In the genomic region with DNA sequence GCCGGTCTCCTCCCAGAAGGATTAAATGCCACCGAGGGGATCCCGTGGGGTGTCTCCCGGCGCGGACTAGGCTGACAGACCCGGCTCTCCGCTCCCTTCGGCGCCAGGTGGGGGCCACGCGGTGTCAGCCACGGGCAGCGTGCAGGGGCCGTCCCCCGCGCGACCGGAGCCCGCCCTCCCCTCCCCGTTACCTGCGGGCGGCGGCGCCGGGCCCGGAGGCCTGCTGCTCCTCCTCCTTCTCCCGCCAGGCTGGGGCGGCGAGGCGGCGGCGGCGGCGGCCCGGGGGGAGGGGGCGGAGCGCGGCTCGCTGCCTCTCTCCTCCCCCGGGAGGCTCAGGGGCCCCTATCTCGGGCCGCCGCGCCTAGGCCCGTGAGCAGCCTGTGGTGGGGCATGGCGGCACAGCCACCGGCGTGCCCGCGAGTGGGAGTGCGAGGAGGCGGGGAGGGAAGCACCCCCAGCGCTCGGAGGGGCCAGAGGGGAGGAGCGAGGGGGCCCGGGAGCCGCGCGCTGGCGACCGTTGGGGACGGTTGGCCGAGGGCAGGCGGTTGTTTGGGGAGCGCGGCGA, we compare ENCODE assay signal across 8 cellular contexts. TPM values are rescaled to one million over a fixed set of nuclear protein-coding genes. Genes with fewer than 3 reads are reported as not detected.
DNase-seq lines count a peak whose midpoint lies in the region; ATAC-seq, FAIRE-seq and TF ChIP-seq lines count a peak whose summit lies in the region.

No MANE protein-coding gene starts in this region.

- peak; percentile 53 for ATAC-seq in GM21529 (IDR thresholded peaks at IDR 0.05; ENCODE audit: unreplicated experiment)
- peak; percentile 88 for ATAC-seq in K562

- TF ChIP-seq CTCF in K562 (IDR thresholded peaks at IDR 0.05 in 2 of 3, conservative IDR thresholded peaks at IDR 0.05 in 1 of 3; ENCODE audit: insufficient read depth in 2 of 3, low read depth in 1 of 3, low read length in 3 of 3) = no peak

- 0 out of 2 replicates have a peak, but pooled peaks cover 2% of the 10 kb centered on the region for H4K20me1 ChIP-seq in K562 (replicated peaks; ENCODE audit: control insufficient read depth, insufficient read depth, low read length)

- WGBS in K562 (ENCODE audit: insufficient coverage, low coverage, missing lambda C conversion rate) = 0% methylated on average over 9 of the region's 68 CpGs
- 0% methylated on average over 14 to 68 of the region's 68 CpGs for WGBS in small intestine, 3 donors

- DNase-seq in G401 (ENCODE audit: low spot score) (peak; percentile 67), T-helper 9 cell (peak; percentile 60), K562 (ENCODE audit: extremely low read depth in 1 of 4, low spot score in 3 of 4) (peak; percentile 79 to 92 (median 82)), small intestine (peak; percentile 75), NCI-H1694 (lab: John Stamatoyannopoulos, UW) (no peak)

- H3K9me1 ChIP-seq in K562 (ENCODE audit: control insufficient read depth, insufficient read depth, low read length) = no peaks in the 10 kb centered on the region

- H3K4me2 ChIP-seq in K562 (ENCODE audit: insufficient read depth, low read length) = peak overlapping the region; percentile 82

- TF ChIP-seq EP300 in K562 (IDR thresholded peaks at IDR 0.05; ENCODE audit: low read length) = no peak

- peak overlapping the region; percentile 94 for H3K27ac ChIP-seq in K562 (ENCODE audit: extremely low read depth, low read depth, low read length)
- no peak overlapping the region for H3K27ac ChIP-seq in iPS-20b (ENCODE audit: low read length)
- peak overlapping the region; percentile 94 to 96 for H3K27ac ChIP-seq in small intestine (ENCODE audit: low read depth in 1 of 2, low read length in 1 of 2)

- H3K27me3 Mint-ChIP-seq in IgD-negative memory B cell = peaks cover 3% of the 10 kb centered on the region

- TF ChIP-seq POLR2A in K562 (conservative IDR thresholded peaks at IDR 0.05) = peak; percentile 74

- H3K4me1 Mint-ChIP-seq in IgD-negative memory B cell = peaks cover 24 to 26% (median 24%) of the 10 kb centered on the region in 3 donors

- no peaks in the 10 kb centered on the region for H3K36me3 ChIP-seq in K562 (ENCODE audit: control insufficient read depth, insufficient read depth, low read length)
- H3K36me3 ChIP-seq in iPS-20b (ENCODE audit: insufficient read depth, low read depth, low read length) = peaks cover 1% of the 10 kb centered on the region; the same call in 1 of the 2 replicates
- H3K36me3 ChIP-seq in small intestine (ENCODE audit: control insufficient read depth in 2 of 2, insufficient read depth in 2 of 2, low read length in 2 of 2) = no peaks in the 10 kb centered on the region

- no peaks in the 10 kb centered on the region for H3K9me3 Mint-ChIP-seq in IgD-negative memory B cell

- intact Hi-C loops in K562 (cut with micrococcal nuclease) = no loop called here

- TF ChIP-seq RAD21 in K562 (CRISPR knock-in tag; conservative IDR thresholded peaks at IDR 0.05 in 1 of 2, IDR thresholded peaks at IDR 0.05 in 1 of 2) = no peak

- H3K4me3 Mint-ChIP-seq in IgD-negative memory B cell = peak overlapping the region; percentile 90 to 97 (median 94)

- no TSS peak for BruUV-seq in K562 (replicated peaks; lab: Mats Ljungman, UMichigan)

- H3K9me3 ChIP-seq in K562 (replicated peaks; ENCODE audit: control insufficient read depth, insufficient read depth, low read depth, low read length) (no peaks in the 10 kb centered on the region), iPS-20b (ENCODE audit: insufficient read depth, low read depth, low read length) (no peaks in the 10 kb centered on the region), small intestine (ENCODE audit: control insufficient read depth, low read depth) (no peaks in the 10 kb centered on the region)

- H3K27ac Mint-ChIP-seq in IgD-negative memory B cell = peak overlapping the region; percentile 70 to 96 (median 94)

- CTCF ChIA-PET in K562 (lab: Yijun Ruan, JAX; ENCODE audit: low intra/inter-chr PET ratio) = interaction anchor here (0.6 kb wide), 1 partner anchor 36 kb away, joined by 3 read pairs; no protein-coding TSS in a partner anchor

- peak overlapping the region; percentile 81 for H3K4me3 ChIP-seq in K562
- peak overlapping the region; percentile 92 for H3K4me3 ChIP-seq in iPS-20b (ENCODE audit: low read length)
- peak overlapping the region; percentile 64 to 97 for H3K4me3 ChIP-seq in small intestine (ENCODE audit: low read depth in 1 of 2, low read length in 2 of 2)

- H3K27me3 ChIP-seq in K562 (ENCODE audit: control insufficient read depth in 2 of 2, insufficient read depth in 2 of 2, low read length in 2 of 2) (no peaks in the 10 kb centered on the region), iPS-20b (ENCODE audit: insufficient read depth, low read length) (no peaks in the 10 kb centered on the region), small intestine (ENCODE audit: control insufficient read depth in 2 of 2, insufficient read depth in 2 of 2, low read length in 2 of 2) (no peaks in the 10 kb centered on the region)

- peaks cover 47% of the 10 kb centered on the region for H3K79me2 ChIP-seq in K562 (ENCODE audit: control insufficient read depth, insufficient read depth, low read length)

- in situ Hi-C loops in G401 (cut with HindIII; ENCODE audit: low sequenced_read_pairs) (no loop called here), K562 (cut with MboI) (no loop called here)

- H3K4me1 ChIP-seq in K562 (replicated peaks in 1 of 2; ENCODE audit: control insufficient read depth in 2 of 2, insufficient read depth in 2 of 2, low read length in 2 of 2) (peaks cover 12 to 33% of the 10 kb centered on the region in 2 experiments), iPS-20b (ENCODE audit: insufficient read depth, low read length) (peaks cover 30% of the 10 kb centered on the region), small intestine (ENCODE audit: control insufficient read depth in 2 of 2, insufficient read depth in 1 of 2, low read depth in 1 of 2, low read length in 1 of 2) (peaks cover 0 to 3% of the 10 kb centered on the region in 2 donors)

- peak overlapping the region; percentile 81 for H2AFZ ChIP-seq in K562 (ENCODE audit: low read depth, low read length)

- no peaks in the 10 kb centered on the region for H3K36me3 Mint-ChIP-seq in IgD-negative memory B cell

- FAIRE-seq in K562 (lab: Jason Lieb, UNC) = no peak
- FAIRE-seq in small intestine (lab: Jason Lieb, UNC) = no peak

- POLR2A ChIA-PET in K562 (lab: Yijun Ruan, JAX) = no interaction called here

- H3K9ac ChIP-seq in K562 (ENCODE audit: insufficient read depth in 1 of 2, low read depth in 2 of 2, low read length in 2 of 2) (peak overlapping the region; percentile 81 to 95), iPS-20b (ENCODE audit: low read depth, low read length) (peak overlapping the region; percentile 81)

TF ChIP-seq in K562, 482 proteins besides CTCF, POLR2A, EP300 and RAD21 (continues in another document):
- TF ChIP-seq, protein P1, sequence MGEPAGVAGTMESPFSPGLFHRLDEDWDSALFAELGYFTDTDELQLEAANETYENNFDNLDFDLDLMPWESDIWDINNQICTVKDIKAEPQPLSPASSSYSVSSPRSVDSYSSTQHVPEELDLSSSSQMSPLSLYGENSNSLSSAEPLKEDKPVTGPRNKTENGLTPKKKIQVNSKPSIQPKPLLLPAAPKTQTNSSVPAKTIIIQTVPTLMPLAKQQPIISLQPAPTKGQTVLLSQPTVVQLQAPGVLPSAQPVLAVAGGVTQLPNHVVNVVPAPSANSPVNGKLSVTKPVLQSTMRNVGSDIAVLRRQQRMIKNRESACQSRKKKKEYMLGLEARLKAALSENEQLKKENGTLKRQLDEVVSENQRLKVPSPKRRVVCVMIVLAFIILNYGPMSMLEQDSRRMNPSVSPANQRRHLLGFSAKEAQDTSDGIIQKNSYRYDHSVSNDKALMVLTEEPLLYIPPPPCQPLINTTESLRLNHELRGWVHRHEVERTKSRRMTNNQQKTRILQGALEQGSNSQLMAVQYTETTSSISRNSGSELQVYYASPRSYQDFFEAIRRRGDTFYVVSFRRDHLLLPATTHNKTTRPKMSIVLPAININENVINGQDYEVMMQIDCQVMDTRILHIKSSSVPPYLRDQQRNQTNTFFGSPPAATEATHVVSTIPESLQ (CRISPR knock-in tag; IDR thresholded peaks at IDR 0.05) = no peak
- no peak for TF ChIP-seq GABPA (tag; conservative IDR thresholded peaks at IDR 0.05; ENCODE audit: low read depth)

RNA-seq across cellular contexts. Expression of a gene that starts 0.5 kb away (rescaled TPM):
- total RNA-seq in G401 (2014; rRNA removed; shearing (Covaris generic)) = 15.0 and 25.5 TPM in 2 replicates
- 5.8 TPM for polyA plus RNA-seq in IgD-negative memory B cell
- 31.4 and 53.6 TPM in 2 replicates for total RNA-seq in K562 (2011; cell fraction: chromatin; rRNA removed; ENCODE audit: low replicate concordance)
- total RNA-seq in K562 (2011; cell fraction: nucleolus; rRNA removed) = 16.0 and 23.7 TPM in 2 replicates
- total RNA-seq in K562 (2011; cell fraction: nucleoplasm; rRNA removed) = 32.6 and 63.1 TPM in 2 replicates
- 10.1 and 16.6 TPM in 2 replicates for total RNA-seq in K562 (2014; rRNA removed)
- total RNA-seq in K562 (2014; rRNA removed; fragmentation: Illumina TruSeq; extraction: Trizol) = 26.7 and 28.6 TPM in 2 replicates
- total RNA-seq in K562 (2015; rRNA removed; fragmentation: Illumina TruSeq; extraction: Trizol) = 23.1 and 23.8 TPM in 2 replicates
- 26.7 and 27.1 TPM in 2 replicates for total RNA-seq in K562 (2021)
- polyA plus RNA-seq in K562 (2011; rRNA removed) = 17.2 and 27.1 TPM in 2 replicates
- 9.7 and 10.1 TPM in 2 replicates for polyA plus RNA-seq in K562 (2011; cell fraction: cytosol; rRNA removed)
- polyA plus RNA-seq in K562 (2011; cell fraction: nucleus; rRNA removed) = 27.3 and 40.7 TPM in 2 replicates
- 10.0 and 14.2 TPM in 2 replicates for polyA plus RNA-seq in K562 (2012)
- polyA plus RNA-seq in K562 (2014; fragmentation: Illumina TruSeq; extraction: Trizol) = 16.4 and 17.3 TPM in 2 replicates
- polyA plus RNA-seq in K562 (2014; fragmentation: Nextera tagmentation; extraction: Ambion mirVana) = 1 to 10 TPM; 4.7 to 8.3 TPM
- polyA plus RNA-seq in K562 (2014; rRNA removed) = 12.1 and 12.3 TPM in 2 replicates
- polyA minus RNA-seq in K562 (2011; rRNA and poly(A)+ RNA removed) = 78.9 and 105 TPM in 2 replicates
- 20.0 and 47.9 TPM in 2 replicates for polyA minus RNA-seq in K562 (2011; cell fraction: cytosol; rRNA and poly(A)+ RNA removed)
- polyA minus RNA-seq in K562 (2011; cell fraction: nucleus; rRNA and poly(A)+ RNA removed) = 27.6 and 31.1 TPM in 2 replicates
- 10 to 100 TPM in 1 of 3 donors, 1 to 10 TPM in 2; 7.6 to 10.8 (median 9.4) TPM for polyA plus RNA-seq in small intestine
